18 cellular contexts compared by ENCODE assay signal in the genomic region with DNA sequence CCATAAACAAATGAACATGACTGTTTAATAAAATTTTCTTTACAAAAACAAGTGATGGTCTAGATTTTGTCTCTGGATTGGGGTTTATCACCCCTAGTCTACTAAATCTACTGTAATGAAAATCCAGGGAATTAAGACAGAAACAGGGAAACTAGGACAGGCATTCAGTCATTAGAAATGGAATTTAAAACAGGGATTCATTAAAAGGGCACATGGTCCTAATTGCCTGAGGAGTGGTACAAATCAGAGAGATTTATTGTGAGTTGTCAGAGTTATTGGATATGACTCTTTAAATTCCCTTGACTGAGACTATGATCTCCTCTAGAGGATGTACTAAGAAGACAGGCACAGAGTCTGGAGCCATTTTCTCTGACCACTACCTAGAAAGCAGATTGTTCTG.
A peak's percentile ranks its signal among the peaks of the same experiment; 100 is the strongest.
DNase-seq lines count a peak whose midpoint lies in the region; ATAC-seq and TF ChIP-seq lines count a peak whose summit lies in the region.
"Had no signal": no experiment of that assay in that cellular context is flagged by ENCODE, and none has a peak within 500 bp of the region (broad histone marks: within the 10 kb centered on the region; RNA-seq: fewer than 3 reads in every experiment).

No MANE protein-coding gene starts in this region.

- no peaks in the 10 kb centered on the region for H3K4me1 Mint-ChIP-seq in T-helper 17 cell
- H3K4me1 Mint-ChIP-seq: B cell had no signal

- H3K27ac Mint-ChIP-seq in T-helper 17 cell = no peak overlapping the region
- H3K27ac Mint-ChIP-seq: B cell; CD4-positive, alpha-beta T cell; CD8-positive, alpha-beta T cell had no signal

- H3K36me3 ChIP-seq in SK-N-SH (replicated peaks in 1 of 2; ENCODE audit: control insufficient read depth in 1 of 2, insufficient read depth in 2 of 2, low read length in 1 of 2) = no peaks in the 10 kb centered on the region
- H3K36me3 ChIP-seq: BLaER1 treated with 17β-estradiol and CSF1 and Interleukin-3, amounts not matched to agents 10 nM and 100 nM had no signal

- TF ChIP-seq RAD21 in SK-N-SH (IDR thresholded peaks at IDR 0.05; ENCODE audit: low read length) = peak; percentile 13; the same call in 1 of the 2 replicates

- peak; percentile 8 for DNase-seq in NCI-H82 (lab: John Stamatoyannopoulos, UW)
- DNase-seq in NCI-H82 treated with DMSO at 0.1 percent for 48 hours (lab: John Stamatoyannopoulos, UW; ENCODE audit: unreplicated experiment) = no peak
- peak; percentile 3 for DNase-seq in SK-N-SH
- DNase-seq in T-helper 17 cell = no peak
- no peak for DNase-seq in stimulated activated CD4-positive, alpha-beta T cell treated with anti-CD3 and anti-CD28 coated beads, Interleukin-15, amount 100 ng/mL, for 24 hours
- DNase-seq: AML-193; Caco-2; Calu3; CD4-positive, alpha-beta T cell; CD8-positive, alpha-beta T cell; DMS79 treated with DMSO at 0.1 percent for 48 hours; GF-D8 had no signal

- H3K4me1 ChIP-seq in SK-N-SH (ENCODE audit: control insufficient read depth in 1 of 2, insufficient read depth in 2 of 2, low read depth in 1 of 2, low read length in 1 of 2) = no peaks in the 10 kb centered on the region; a peak in 1 of 4 replicates
- H3K4me1 ChIP-seq: A549, Caco-2 had no signal

- no peaks in the 10 kb centered on the region for H3K9me2 ChIP-seq in SK-N-SH

- H2AFZ ChIP-seq in SK-N-SH (ENCODE audit: low read depth) = no peak overlapping the region

- H3K9me3 ChIP-seq in SK-N-SH = no peaks in the 10 kb centered on the region
- no peaks in the 10 kb centered on the region for H3K9me3 ChIP-seq in T-helper 17 cell (ENCODE audit: control insufficient read depth, low read length, poor library complexity, severe bottlenecking)
- H3K9me3 ChIP-seq: Caco-2 had no signal

- H3K27ac ChIP-seq in SK-N-SH (ENCODE audit: low read depth in 2 of 2, low read length in 1 of 2) (peak overlapping the region in 1 of 2 experiments; percentile 64; a peak in 2 of 4 replicates), VCaP (peak overlapping the region; percentile 6; the same call in 1 of the 2 replicates)
- H3K27ac ChIP-seq: 22Rv1; A549; BLaER1 treated with 17β-estradiol and CSF1 and Interleukin-3, amounts not matched to agents 10 nM and 100 nM; C4-2B had no signal

- ATAC-seq in T-helper 17 cell = no peak
- ATAC-seq: A549; CD8-positive, alpha-beta T cell had no signal

- TF ChIP-seq CTCF in SK-N-SH (IDR thresholded peaks at IDR 0.05) (no peak), VCaP (conservative IDR thresholded peaks at IDR 0.05) (no peak)

- no peaks in the 10 kb centered on the region for H3K27me3 ChIP-seq in SK-N-SH (ENCODE audit: insufficient read depth)
- H3K27me3 ChIP-seq: BLaER1 treated with 17β-estradiol and CSF1 and Interleukin-3, amounts not matched to agents 10 nM and 100 nM had no signal

- H3F3A ChIP-seq in SK-N-SH (replicated peaks; ENCODE audit: insufficient read depth) = no peaks in the 10 kb centered on the region

- no peak overlapping the region for H3K4me3 ChIP-seq in SK-N-SH (ENCODE audit: low read depth in 2 of 2, low read length in 1 of 2)
- H3K4me3 ChIP-seq: A549; BLaER1 treated with 17β-estradiol and CSF1 and Interleukin-3, amounts not matched to agents 10 nM and 100 nM had no signal

- H3K36me3 Mint-ChIP-seq in T-helper 17 cell (ENCODE audit: low read depth) = no peaks in the 10 kb centered on the region
- H3K36me3 Mint-ChIP-seq: CD8-positive, alpha-beta T cell had no signal

- no peaks in the 10 kb centered on the region for H3K79me2 ChIP-seq in SK-N-SH (ENCODE audit: insufficient read depth)

- H3K27me3 Mint-ChIP-seq in T-helper 17 cell = no peaks in the 10 kb centered on the region
- H3K27me3 Mint-ChIP-seq: B cell; CD4-positive, alpha-beta T cell had no signal

- no peak overlapping the region for H3K9ac ChIP-seq in SK-N-SH
- H3K9ac ChIP-seq: BLaER1 treated with 17β-estradiol and CSF1 and Interleukin-3, amounts not matched to agents 10 nM and 100 nM had no signal

- no peak overlapping the region for H3K4me3 Mint-ChIP-seq in T-helper 17 cell
- H3K4me3 Mint-ChIP-seq: B cell; CD4-positive, alpha-beta T cell; CD8-positive, alpha-beta T cell had no signal

- no peak overlapping the region for H3K4me2 ChIP-seq in SK-N-SH
- H3K4me2 ChIP-seq: A549; BLaER1 treated with 17β-estradiol and CSF1 and Interleukin-3, amounts not matched to agents 10 nM and 100 nM had no signal

- no peaks in the 10 kb centered on the region for H4K20me1 ChIP-seq in SK-N-SH (ENCODE audit: insufficient read depth)
- H4K20me1 ChIP-seq: BLaER1 treated with 17β-estradiol and CSF1 and Interleukin-3, amounts not matched to agents 10 nM and 100 nM had no signal

- TF ChIP-seq EP300 in SK-N-SH (IDR thresholded peaks at IDR 0.05; ENCODE audit: borderline replicate concordance in 1 of 2, low read depth in 1 of 2, low read length in 1 of 2) = peak in 1 of 2 experiments; percentile 68; a peak in 2 of 4 replicates

- POLR2A ChIA-PET in SK-N-SH (lab: Yijun Ruan, JAX) = no interaction called here

- CTCF ChIA-PET in SK-N-SH (lab: Yijun Ruan, JAX) = no interaction called here

TF ChIP-seq in SK-N-SH, 30 proteins besides CTCF, POLR2A, EP300 and RAD21:
- TF ChIP-seq JUND (IDR thresholded peaks at IDR 0.05) (no peak), GATA2 (CRISPR knock-in tag; IDR thresholded peaks at IDR 0.05) (no peak), POLR2AphosphoS5 (IDR thresholded peaks at IDR 0.05; ENCODE audit: low read depth, low read length) (no peak)
TF ChIP-seq in SK-N-SH: peak in this region for 0.

Comparison
In these comparisons a context has a peak if more than half of its experiments do, and no peak if none do; other contexts are left out.
1. DNase-seq: peak in NCI-H82 (single experiment) and SK-N-SH (single experiment); none in NCI-H82 treated with DMSO at 0.1 percent for 48 hours (single experiment), T-helper 17 cell (0 of 3) and stimulated activated CD4-positive, alpha-beta T cell treated with anti-CD3 and anti-CD28 coated beads, Interleukin-15, amount 100 ng/mL, for 24 hours (single experiment).